ENCODE assay signal across 9 cellular contexts in genomic region chr22:26610072-26610958, GRCh38. TPM values are rescaled to one million over a fixed set of nuclear protein-coding genes. Genes with fewer than 3 reads are reported as not detected.
DNase-seq lines count a peak whose midpoint lies in the region; ATAC-seq, FAIRE-seq and TF ChIP-seq lines count a peak whose summit lies in the region.
"Had no signal": no experiment of that assay in that cellular context is flagged by ENCODE, and none has a peak within 500 bp of the region (broad histone marks: within the 10 kb centered on the region; RNA-seq: fewer than 3 reads in every experiment).

No MANE protein-coding gene starts in this region.

- 62 to 76% (median 63%) methylated on average over 12 of the region's 12 CpGs for WGBS in small intestine, 3 donors

- H3K4me3 Mint-ChIP-seq in central memory CD8-positive, alpha-beta T cell = peak overlapping the region; percentile 70
- H3K4me3 Mint-ChIP-seq: dendritic cell treated with granulocyte-macrophage colony-stimulating factor and Interleukin-4, amounts not matched to agents 40 ng/mL and 50 ng/mL, for 4 days had no signal

- H3K9me3 ChIP-seq in A673 (ENCODE audit: low read depth, low read length, poor library complexity, severe bottlenecking) = no peaks in the 10 kb centered on the region
- no peaks in the 10 kb centered on the region for H3K9me3 ChIP-seq in small intestine (ENCODE audit: control insufficient read depth, low read depth)

- no peaks in the 10 kb centered on the region for H3K27me3 Mint-ChIP-seq in central memory CD8-positive, alpha-beta T cell
- H3K27me3 Mint-ChIP-seq: dendritic cell treated with granulocyte-macrophage colony-stimulating factor and Interleukin-4, amounts not matched to agents 40 ng/mL and 50 ng/mL, for 4 days had no signal

- no peak for TF ChIP-seq CTCF in A673 (conservative IDR thresholded peaks at IDR 0.05; ENCODE audit: low read depth, low read length)

- intact Hi-C loops in A673 (cut with micrococcal nuclease; ENCODE audit: unreplicated experiment) = no loop called here

- H3K36me3 ChIP-seq in A673 (ENCODE audit: insufficient read depth, low read length, poor library complexity, severe bottlenecking) = no peaks in the 10 kb centered on the region
- no peaks in the 10 kb centered on the region for H3K36me3 ChIP-seq in small intestine (ENCODE audit: control insufficient read depth in 2 of 2, insufficient read depth in 2 of 2, low read length in 2 of 2)

- H3K27ac Mint-ChIP-seq in central memory CD8-positive, alpha-beta T cell (ENCODE audit: low read depth) = peak overlapping the region; percentile 0
- H3K27ac Mint-ChIP-seq: dendritic cell treated with granulocyte-macrophage colony-stimulating factor and Interleukin-4, amounts not matched to agents 40 ng/mL and 50 ng/mL, for 4 days had no signal

- peak; percentile 18 for DNase-seq in A673 (ENCODE audit: low spot score)
- peak; percentile 78 for DNase-seq in RKO (ENCODE audit: low spot score)
- DNase-seq in central memory CD8-positive, alpha-beta T cell (ENCODE audit: low spot score in 2 of 2) = peak in 1 of 2 donors; percentile 33
- DNase-seq in small intestine = peak; percentile 15
- no peak for DNase-seq in SKM-1 treated with dmso at 0.1 percent for 144 hours (lab: John Stamatoyannopoulos, UW; ENCODE audit: unreplicated experiment)
- DNase-seq in NCI-H2196 treated with DMSO at 0.1 percent for 48 hours (lab: John Stamatoyannopoulos, UW; ENCODE audit: unreplicated experiment) = no peak

- peaks cover 39% of the 10 kb centered on the region for H3K4me1 Mint-ChIP-seq in central memory CD8-positive, alpha-beta T cell

- H3K36me3 Mint-ChIP-seq in central memory CD8-positive, alpha-beta T cell (ENCODE audit: insufficient read depth) = no peaks in the 10 kb centered on the region

- ATAC-seq in GM18520 (IDR thresholded peaks at IDR 0.05; ENCODE audit: unreplicated experiment) (peak; percentile 68), HG02938 (IDR thresholded peaks at IDR 0.05; ENCODE audit: unreplicated experiment) (peak; percentile 88)
- ATAC-seq in central memory CD8-positive, alpha-beta T cell (replicated peaks; ENCODE audit: extremely low read depth, poor library complexity, severe bottlenecking) = peak; percentile 82

- H3K4me3 ChIP-seq in A673 (ENCODE audit: low read depth, low read length, poor library complexity, severe bottlenecking) (no peak overlapping the region), small intestine (ENCODE audit: low read depth in 1 of 2, low read length in 2 of 2) (no peak overlapping the region)

- no peak for FAIRE-seq in small intestine (lab: Jason Lieb, UNC)

- POLR2A ChIA-PET in A673 (lab: Charles Lee; ENCODE audit: low non-redundant PET) = no interaction called here

- H3K27ac ChIP-seq in A673 (ENCODE audit: low read depth, low read length, poor library complexity, severe bottlenecking) (no peak overlapping the region), small intestine (ENCODE audit: low read depth in 1 of 2, low read length in 1 of 2) (peak overlapping the region in 1 of 2 donors; percentile 71)

- CTCF ChIA-PET in A673 (lab: Charles Lee) = no interaction called here

- no TSS peak for BruUV-seq in A673 (replicated peaks; lab: Mats Ljungman, UMichigan)

- H3K9me3 Mint-ChIP-seq in central memory CD8-positive, alpha-beta T cell = no peaks in the 10 kb centered on the region
- H3K9me3 Mint-ChIP-seq: dendritic cell treated with granulocyte-macrophage colony-stimulating factor and Interleukin-4, amounts not matched to agents 40 ng/mL and 50 ng/mL, for 4 days had no signal

- H3K27me3 ChIP-seq in A673 (replicated peaks; ENCODE audit: insufficient read depth, low read depth, low read length, poor library complexity) (no peaks in the 10 kb centered on the region), small intestine (ENCODE audit: control insufficient read depth in 2 of 2, insufficient read depth in 2 of 2, low read length in 2 of 2) (no peaks in the 10 kb centered on the region)

- no peaks in the 10 kb centered on the region for H3K4me1 ChIP-seq in A673 (ENCODE audit: insufficient read depth, low read length, poor library complexity, severe bottlenecking)
- no peaks in the 10 kb centered on the region for H3K4me1 ChIP-seq in small intestine (ENCODE audit: control insufficient read depth in 2 of 2, insufficient read depth in 1 of 2, low read depth in 1 of 2, low read length in 1 of 2)

RNA-seq across cellular contexts. Expression of gene CRYBB1, which starts 7.5 kb away (rescaled TPM):
- total RNA-seq in A673 (2021) = not detected in 2 replicates
- polyA plus RNA-seq in small intestine = under 1 TPM in 1 of 3 donors, not detected in 2; 0.75 TPM

RNA-seq across cellular contexts. Expression of gene CRYBA4, which starts 11.4 kb away (rescaled TPM):
- not detected in 2 replicates for total RNA-seq in A673 (2021)
- under 1 TPM in 1 of 3 donors, not detected in 2; 0.10 TPM for polyA plus RNA-seq in small intestine

RNA-seq across cellular contexts. Expression of gene TPST2, which starts 20.4 kb away (rescaled TPM):
- 8.2 and 10.9 TPM in 2 replicates for total RNA-seq in A673 (2021)
- 10 to 100 TPM in 1 of 3 donors, 1 to 10 TPM in 2; 6.3 to 25.3 (median 7.8) TPM for polyA plus RNA-seq in small intestine

RNA-seq across cellular contexts. Expression of gene MIAT, which starts 47.1 kb away (rescaled TPM):
- 6.2 and 6.8 TPM in 2 replicates for total RNA-seq in A673 (2021)
- 1 to 10 TPM in 1 of 3 donors, under 1 TPM in 1, not detected in 1; 0.27 to 1.3 TPM for polyA plus RNA-seq in small intestine

Comparison
In these comparisons a context has a peak if more than half of its experiments do, and no peak if none do; other contexts are left out.
1. DNase-seq: peak in A673 (single experiment), RKO (single experiment) and small intestine (single experiment); none in SKM-1 treated with dmso at 0.1 percent for 144 hours (single experiment) and NCI-H2196 treated with DMSO at 0.1 percent for 48 hours (single experiment).
2. Peak in every context shown above with its lines, with median percentiles within 50 percentile points of each other: ATAC-seq.